18 cellular contexts compared by ENCODE assay signal in the genomic region with DNA sequence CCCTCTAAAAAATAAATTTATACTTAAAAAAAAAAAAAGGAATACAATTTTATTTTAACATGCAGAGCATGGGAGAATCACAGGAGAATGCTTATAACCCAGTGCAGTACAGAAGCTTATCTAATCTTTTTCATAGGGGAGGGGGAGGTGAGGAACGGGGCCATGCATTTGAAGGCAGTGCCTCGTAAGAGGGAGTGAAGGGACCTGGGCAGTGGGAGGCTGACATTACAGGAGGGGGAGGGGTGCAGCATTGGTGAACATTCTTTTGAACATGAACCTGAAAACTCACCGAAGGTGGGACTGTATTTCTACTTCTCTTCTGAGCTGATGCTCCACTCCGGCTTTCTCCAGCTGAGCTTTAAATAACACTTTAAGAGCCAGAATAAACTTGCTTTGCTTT. TPM values are rescaled to one million over a fixed set of nuclear protein-coding genes. Genes with fewer than 3 reads are reported as not detected.
"Had no signal": no experiment of that assay in that cellular context is flagged by ENCODE, and none has a peak within 500 bp of the region (broad histone marks: within the 10 kb centered on the region; RNA-seq: fewer than 3 reads in every experiment).

No MANE protein-coding gene starts in this region.

- H3K4me1 ChIP-seq: foreskin keratinocyte, sigmoid colon, testis, vagina had no signal

- H3K36me3 ChIP-seq: sigmoid colon, vagina had no signal

- H3K27ac ChIP-seq: foreskin keratinocyte, sigmoid colon, testis, vagina had no signal

- ATAC-seq: activated CD8-positive, alpha-beta T cell treated with anti-CD3 and anti-CD28 coated beads for 36 hours; foreskin keratinocyte; mucosa of descending colon; stimulated activated memory B cell treated with anti-CD40 and anti-IgM and Interleukin-4, amounts not matched to agents 10 μg/mL and 1 μg/mL and 100 μg/mL, for 72 hours had no signal

- FAIRE-seq: endometrium, kidney had no signal

- DNase-seq: activated CD4-positive, alpha-beta T cell treated with anti-CD3 and anti-CD28 coated beads for 48 hours; activated CD4-positive, CD25-positive, alpha-beta regulatory T cell; activated CD8-positive, alpha-beta T cell treated with anti-CD3 and anti-CD28 coated beads for 36 hours; activated naive CD4-positive, alpha-beta T cell; activated naive CD8-positive, alpha-beta T cell treated with anti-CD3 and anti-CD28 coated beads for 36 hours; foreskin keratinocyte; kidney; mucosa of descending colon; occipital lobe; sigmoid colon; stimulated activated CD4-positive, alpha-beta T cell treated with anti-CD3 and anti-CD28 coated beads, Interleukin-15, amount 100 ng/mL, for 24 hours; T1000; testis had no signal

- H3K4me3 ChIP-seq: mucosa of descending colon, sigmoid colon, smooth muscle cell, testis, vagina had no signal

- H3K27me3 ChIP-seq: foreskin keratinocyte, sigmoid colon, testis, vagina had no signal

- H3K4me2 ChIP-seq: smooth muscle cell had no signal

- H3K9me3 ChIP-seq: mucosa of descending colon, sigmoid colon, testis, vagina had no signal

RNA-seq across cellular contexts. Expression of a gene that starts 29.4 kb away (rescaled TPM):
- total RNA-seq: foreskin keratinocyte, glomerular endothelial cell had no signal
